In genomic region chr7:72942022-72942705, GRCh38 we compare ENCODE assay signal across 6 cellular contexts. TPM values are rescaled to one million over a fixed set of nuclear protein-coding genes. Genes with fewer than 3 reads are reported as not detected.
"Had no signal": no experiment of that assay in that cellular context is flagged by ENCODE, and none has a peak within 500 bp of the region (broad histone marks: within the 10 kb centered on the region; RNA-seq: fewer than 3 reads in every experiment).

No MANE protein-coding gene starts in this region.

RNA-seq across cellular contexts. Expression of gene TRIM74, which starts 27.1 kb away (rescaled TPM):
- total RNA-seq: cerebellum, fibroblast of villous mesenchyme, frontal cortex, right atrium auricular region, sigmoid colon, skeletal muscle tissue had no signal
